ENCODE assay signal across 8 cellular contexts in genomic region chr7:38177621-38178003, GRCh38. TPM values are rescaled to one million over a fixed set of nuclear protein-coding genes. Genes with fewer than 3 reads are reported as not detected.
DNase-seq lines count a peak whose midpoint lies in the region; ATAC-seq, FAIRE-seq and TF ChIP-seq lines count a peak whose summit lies in the region.

No MANE protein-coding gene starts in this region.

- DNase-seq in AG04449 (ENCODE audit: low read depth, low spot score) (no peak), GM12878 (ENCODE audit: low read depth, low spot score) (no peak), mesothelial cell of epicardium (ENCODE audit: low spot score in 2 of 2, unreplicated experiment in 2 of 2) (no peak), NCI-H446 (lab: John Stamatoyannopoulos, UW) (no peak), NCI-H1092 (lab: John Stamatoyannopoulos, UW) (no peak), globus pallidus (ENCODE audit: low spot score) (no peak)

- peaks cover 4% of the 10 kb centered on the region for H3K9me3 ChIP-seq in GM12878 (replicated peaks; ENCODE audit: control insufficient read depth, insufficient read depth, low read length)

- peak overlapping the region; percentile 97 for H2AFZ ChIP-seq in GM12878 (ENCODE audit: control insufficient read depth, low read depth, low read length)

- TF ChIP-seq RAD21 in GM12878 (IDR thresholded peaks at IDR 0.05; ENCODE audit: insufficient read depth, low read depth, low read length): no peak

- RAD21 ChIA-PET in GM12878 (lab: Charles Lee; ENCODE audit: unreplicated experiment): interaction anchor here (0.6 to 1.3 kb wide), 10 partner anchors 9 to 181 kb away, joined by 3 to 9 read pairs (median 4); no protein-coding TSS in a partner anchor

- SMC1A ChIA-PET in GM12878 (lab: Charles Lee; ENCODE audit: uncharacterized antibody, unreplicated experiment): interaction anchor here (0.7 to 1.8 kb wide), 11 partner anchors 9 to 260 kb away, joined by 3 to 15 read pairs (median 6); no protein-coding TSS in a partner anchor

- TF ChIP-seq POLR2A in GM12878 (IDR thresholded peaks at IDR 0.05; ENCODE audit: low read depth, low read length): no peak

- peaks cover 10% of the 10 kb centered on the region for H3K27me3 Mint-ChIP-seq in mesothelial cell of epicardium (ENCODE audit: low read depth)

- H3K27me3 ChIP-seq in GM12878 (replicated peaks in 1 of 2; ENCODE audit: control insufficient read depth in 2 of 2, insufficient read depth in 2 of 2, low read length in 1 of 2): no peaks in the 10 kb centered on the region

- peak overlapping the region; percentile 90 for H3K27ac ChIP-seq in GM12878 (ENCODE audit: control insufficient read depth, insufficient read depth)

- no peaks in the 10 kb centered on the region for H3K36me3 Mint-ChIP-seq in mesothelial cell of epicardium

- BruUV-seq in GM12878 (replicated peaks; lab: Mats Ljungman, UMichigan): TSS peak; percentile 100

- H3K27ac Mint-ChIP-seq in mesothelial cell of epicardium: peak overlapping the region; percentile 99

- H3K36me3 ChIP-seq in GM12878 (ENCODE audit: control insufficient read depth in 2 of 2, insufficient read depth in 2 of 2, low read length in 1 of 2): no peaks in the 10 kb centered on the region

- peak overlapping the region; percentile 93 for H3K4me3 Mint-ChIP-seq in mesothelial cell of epicardium

- H3K4me1 Mint-ChIP-seq in mesothelial cell of epicardium: peaks cover 27% of the 10 kb centered on the region

- intact Hi-C loops in GM12878 (cut with micrococcal nuclease; ENCODE audit: unreplicated experiment): loop anchor here (2.0 to 5.0 kb wide), 3 partner anchors 40 to 120 kb away; no protein-coding TSS in a partner anchor

- H3K9me3 Mint-ChIP-seq in mesothelial cell of epicardium: peaks cover 13% of the 10 kb centered on the region

- H3K79me2 ChIP-seq in GM12878 (ENCODE audit: control insufficient read depth, insufficient read depth, low read length): peaks cover 49% of the 10 kb centered on the region

- TF ChIP-seq CTCF in AG04449 (IDR thresholded peaks at IDR 0.05; ENCODE audit: insufficient read depth, low read length, missing control alignments) (no peak), GM12878 (IDR thresholded peaks at IDR 0.05 in 2 of 3, conservative IDR thresholded peaks at IDR 0.05 in 1 of 3; ENCODE audit: control insufficient read depth in 2 of 3, extremely low read depth in 1 of 3, insufficient read depth in 1 of 3, low read depth in 3 of 3, low read length in 3 of 3) (no peak), mesothelial cell of epicardium (IDR thresholded peaks at IDR 0.05; ENCODE audit: unreplicated experiment) (no peak)

- H3K9ac ChIP-seq in GM12878 (ENCODE audit: control insufficient read depth, insufficient read depth, low read length): peak overlapping the region; percentile 58

- CTCF ChIA-PET in AG04449 (lab: Yijun Ruan, JAX): interaction anchor here (0.9 to 1.6 kb wide), 4 partner anchors 16 to 67 kb away, joined by 3 to 7 read pairs (median 3); no protein-coding TSS in a partner anchor
- CTCF ChIA-PET in GM12878 (lab: Yijun Ruan, JAX): interaction anchor here (0.6 to 1.5 kb wide), 10 partner anchors 8 to 191 kb away, joined by 3 to 11 read pairs (median 4); no protein-coding TSS in a partner anchor

- H3K4me3 ChIP-seq in AG04449 (ENCODE audit: low read depth, low read length) (peak overlapping the region; percentile 85), GM12878 (peak overlapping the region; percentile 91)

- H3K4me2 ChIP-seq in GM12878 (ENCODE audit: control insufficient read depth, insufficient read depth): peak overlapping the region; percentile 81

- POLR2A ChIA-PET in AG04449 (lab: Yijun Ruan, JAX): interaction anchor here (0.7 to 1.0 kb wide), 2 partner anchors 9 to 38 kb away, joined by 3 to 5 read pairs; no protein-coding TSS in a partner anchor
- POLR2A ChIA-PET in GM12878 (lab: Charles Lee): interaction anchor here (0.6 to 1.2 kb wide), 6 partner anchors 8 to 356 kb away, joined by 3 to 4 read pairs (median 3); no protein-coding TSS in a partner anchor

- no peak for FAIRE-seq in GM12878 (lab: Jason Lieb, UNC)

- in situ Hi-C loops in GM12878 (cut with MboI): no loop called here

- no peak for TF ChIP-seq EP300 in GM12878 (IDR thresholded peaks at IDR 0.05; ENCODE audit: borderline replicate concordance in 1 of 2, control insufficient read depth in 1 of 2, low read depth in 2 of 2, low read length in 2 of 2)

- ATAC-seq in HG03097 (IDR thresholded peaks at IDR 0.05; ENCODE audit: low FRiP score, unreplicated experiment): peak; percentile 8
- peak; percentile 17 for ATAC-seq in GM12878
- no peak for ATAC-seq in GM18520 (IDR thresholded peaks at IDR 0.05; ENCODE audit: unreplicated experiment)

- 6% methylated on average over 15 of the region's 15 CpGs for WGBS in GM12878 (ENCODE audit: insufficient coverage, insufficient replicate concordance, low lambda C conversion rate, missing lambda C conversion rate)

- peaks cover 1% of the 10 kb centered on the region; the same call in 1 of the 2 replicates for H3K4me1 ChIP-seq in GM12878 (ENCODE audit: control insufficient read depth, insufficient read depth, low read length)

- no peaks in the 10 kb centered on the region for H4K20me1 ChIP-seq in GM12878 (ENCODE audit: control insufficient read depth, insufficient read depth)

TF ChIP-seq in GM12878, 131 proteins besides CTCF, POLR2A, EP300 and RAD21 (continues in another document):
- TF ChIP-seq MEF2B (IDR thresholded peaks at IDR 0.05; ENCODE audit: partially characterized antibody, poor library complexity, severe bottlenecking) (peak; percentile 76), RUNX3 (IDR thresholded peaks at IDR 0.05; ENCODE audit: low read length) (peak; percentile 47), TCF12 (IDR thresholded peaks at IDR 0.05; ENCODE audit: low read depth, low read length) (0 out of 2 replicates have a peak, but pooled peaks have one; percentile 20), SPI1 (IDR thresholded peaks at IDR 0.05; ENCODE audit: borderline replicate concordance, insufficient read depth, low read depth, low read length) (peak; percentile 64; the same call in 1 of the 2 replicates), TBL1XR1 (IDR thresholded peaks at IDR 0.05; ENCODE audit: low read depth, low read length) (no peak), SKIL (IDR thresholded peaks at IDR 0.05; ENCODE audit: low read depth, poor library complexity, severe bottlenecking) (peak; percentile 59)
- TF ChIP-seq, protein P1, sequence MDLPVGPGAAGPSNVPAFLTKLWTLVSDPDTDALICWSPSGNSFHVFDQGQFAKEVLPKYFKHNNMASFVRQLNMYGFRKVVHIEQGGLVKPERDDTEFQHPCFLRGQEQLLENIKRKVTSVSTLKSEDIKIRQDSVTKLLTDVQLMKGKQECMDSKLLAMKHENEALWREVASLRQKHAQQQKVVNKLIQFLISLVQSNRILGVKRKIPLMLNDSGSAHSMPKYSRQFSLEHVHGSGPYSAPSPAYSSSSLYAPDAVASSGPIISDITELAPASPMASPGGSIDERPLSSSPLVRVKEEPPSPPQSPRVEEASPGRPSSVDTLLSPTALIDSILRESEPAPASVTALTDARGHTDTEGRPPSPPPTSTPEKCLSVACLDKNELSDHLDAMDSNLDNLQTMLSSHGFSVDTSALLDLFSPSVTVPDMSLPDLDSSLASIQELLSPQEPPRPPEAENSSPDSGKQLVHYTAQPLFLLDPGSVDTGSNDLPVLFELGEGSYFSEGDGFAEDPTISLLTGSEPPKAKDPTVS (IDR thresholded peaks at IDR 0.05; ENCODE audit: low read depth, low read length): no peak

RNA-seq across cellular contexts. Expression of gene STARD3NL, which starts 0.4 kb away (rescaled TPM):
- total RNA-seq in GM12878 (2013; cell fraction: nucleolus; rRNA removed): 81.2 and 83.7 TPM in 2 replicates
- total RNA-seq in GM12878 (2014; rRNA removed) (85.0 and 103 TPM in 2 replicates), GM12878 (2014; rRNA removed; fragmentation: Illumina TruSeq; extraction: Trizol) (75.2 and 80.4 TPM in 2 replicates), GM12878 (2021) (62.9 and 66.1 TPM in 2 replicates), mesothelial cell of epicardium (36.5 to 36.9 TPM (median 36.8 TPM) in 3 replicates)
- polyA plus RNA-seq in GM12878 (2011; ENCODE audit: low read depth): 27.6 TPM
- polyA plus RNA-seq in GM12878 (2011; rRNA removed) (133 and 173 TPM in 2 replicates), GM12878 (2014; fragmentation: Illumina TruSeq; extraction: Trizol) (80.1 and 91.5 TPM in 2 replicates), GM12878 (2014; fragmentation: Nextera tagmentation; extraction: Ambion mirVana) (100 to 1,000 TPM in 1 of 2 experiments, 10 to 100 TPM in 1; 76.4 to 101 TPM), GM12878 (2014; rRNA removed) (71.3 and 86.3 TPM in 2 replicates), GM12878 (2016; fragmentation: Nextera tagmentation; extraction: Ambion mirVana) (100 to 1,000 TPM; 120 to 128 TPM)
- 61.8 and 66.8 TPM in 2 replicates for polyA plus RNA-seq in GM12878 (2011; cell fraction: cytosol; rRNA removed)
- polyA plus RNA-seq in GM12878 (2011; cell fraction: nucleus; rRNA removed): 44.3 and 53.4 TPM in 2 replicates
- polyA plus RNA-seq in GM12878 (2012): 35.5 and 48.1 TPM in 2 replicates
- polyA minus RNA-seq in GM12878 (2011; rRNA and poly(A)+ RNA removed): 50.3 and 64.1 TPM in 2 replicates
- 14.7 and 17.2 TPM in 2 replicates for polyA minus RNA-seq in GM12878 (2011; cell fraction: cytosol; rRNA and poly(A)+ RNA removed)
- polyA minus RNA-seq in GM12878 (2011; cell fraction: nucleus; rRNA and poly(A)+ RNA removed): 31.4 and 42.0 TPM in 2 replicates
